In the genomic region with DNA sequence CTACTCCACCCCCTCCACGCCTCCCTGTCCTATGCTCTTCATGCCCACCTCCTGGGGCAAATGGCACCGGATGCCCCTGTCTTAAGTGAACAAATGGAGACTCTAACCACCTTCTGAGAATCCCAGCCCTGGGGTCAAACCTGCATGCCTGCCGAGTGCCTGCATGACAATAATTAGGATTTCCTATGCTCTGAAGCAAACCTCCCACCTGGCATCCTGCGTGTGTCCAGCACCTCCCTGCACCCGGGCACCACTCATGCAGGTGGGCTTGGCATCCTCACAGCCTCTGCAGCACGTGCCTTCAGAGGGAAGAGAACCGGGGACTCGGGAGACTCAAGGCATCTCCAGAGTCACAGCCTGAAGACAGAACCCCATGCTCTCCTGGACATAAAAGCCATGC, we compare ENCODE assay signal across 23 cellular contexts. TPM values are rescaled to one million over a fixed set of nuclear protein-coding genes. Genes with fewer than 3 reads are reported as not detected.
A peak's percentile ranks its signal among the peaks of the same experiment; 100 is the strongest.
DNase-seq lines count a peak whose midpoint lies in the region; ATAC-seq, FAIRE-seq and TF ChIP-seq lines count a peak whose summit lies in the region.
"Had no signal": no experiment of that assay in that cellular context is flagged by ENCODE, and none has a peak within 500 bp of the region (broad histone marks: within the 10 kb centered on the region; RNA-seq: fewer than 3 reads in every experiment).

No MANE protein-coding gene starts in this region.

- H3K4me1 Mint-ChIP-seq in Calu3 (ENCODE audit: low read depth, unreplicated experiment), result peaks cover 82% of the 10 kb centered on the region

- no peaks in the 10 kb centered on the region for H3K27me3 Mint-ChIP-seq in Calu3 (ENCODE audit: unreplicated experiment)

- FAIRE-seq in kidney (lab: Jason Lieb, UNC) (no peak), RCC 7860 (lab: Jason Lieb, UNC) (no peak)
- FAIRE-seq: GM12892 had no signal

- DNase-seq in Calu3, result no peak
- no peak for DNase-seq in RWPE2 (ENCODE audit: low spot score)
- peak; percentile 54 for DNase-seq in kidney
- DNase-seq in thyroid gland, result no peak
- DNase-seq in breast epithelium (ENCODE audit: low spot score in 2 of 2), result no peak
- DNase-seq in RCC 7860 (ENCODE audit: low spot score), result no peak
- DNase-seq: CD8-positive, alpha-beta T cell; DND-41; HFFc6; KBM-7; MV-4-11; NCI-H1105; NCI-H1436 treated with DMSO at 0.1 percent for 48 hours; NCI-H187 treated with DMSO at 0.1 percent for 48 hours; NCI-H2107; NCI-H748 treated with DMSO at 0.1 percent for 48 hours; SHP77 treated with DMSO at 0.1 percent for 48 hours had no signal

- H3K9me3 Mint-ChIP-seq in Calu3 (ENCODE audit: low read depth, unreplicated experiment), result no peaks in the 10 kb centered on the region
- H3K9me3 Mint-ChIP-seq: CD8-positive, alpha-beta T cell; GM23338; HFFc6 had no signal

- BruUV-seq in Calu3 (replicated peaks; lab: Mats Ljungman, UMichigan), result no TSS peak

- no peak for ATAC-seq in RWPE2 (ENCODE audit: low read depth)
- ATAC-seq in GM21737 (IDR thresholded peaks at IDR 0.05; ENCODE audit: unreplicated experiment), result no peak
- ATAC-seq: CD8-positive, alpha-beta T cell; GM23338 had no signal

- TF ChIP-seq CTCF in Calu3 (IDR thresholded peaks at IDR 0.05; ENCODE audit: unreplicated experiment), result no peak
- no peak for TF ChIP-seq CTCF in RWPE2 (IDR thresholded peaks at IDR 0.05; ENCODE audit: poor library complexity, severe bottlenecking)
- no peak for TF ChIP-seq CTCF in kidney (IDR thresholded peaks at IDR 0.05; ENCODE audit: borderline replicate concordance, extremely low read depth, insufficient read depth)
- no peak for TF ChIP-seq CTCF in thyroid gland (IDR thresholded peaks at IDR 0.05)
- TF ChIP-seq CTCF in breast epithelium (IDR thresholded peaks at IDR 0.05), result no peak

- no peak for TF ChIP-seq POLR2A in thyroid gland (IDR thresholded peaks at IDR 0.05)
- TF ChIP-seq POLR2A in breast epithelium (IDR thresholded peaks at IDR 0.05), result no peak

- H3K27ac Mint-ChIP-seq in Calu3 (ENCODE audit: unreplicated experiment), result peak overlapping the region; percentile 59
- H3K27ac Mint-ChIP-seq: B cell; CD8-positive, alpha-beta T cell; GM23338; HFFc6 had no signal

- no peaks in the 10 kb centered on the region for H3K27me3 ChIP-seq in RWPE2 (ENCODE audit: insufficient read depth, poor library complexity, severe bottlenecking)
- H3K27me3 ChIP-seq in thyroid gland, result no peaks in the 10 kb centered on the region
- no peaks in the 10 kb centered on the region for H3K27me3 ChIP-seq in breast epithelium

- H3K27ac ChIP-seq in RWPE2 (ENCODE audit: poor library complexity, severe bottlenecking) (peak overlapping the region; percentile 98), kidney (ENCODE audit: low read depth in 2 of 2, low read length in 2 of 2) (peak overlapping the region in 1 of 2 donors; percentile 40), thyroid gland (peak overlapping the region in 2 of 3 donors; percentile 19 to 34), breast epithelium (no peak overlapping the region)
- H3K27ac ChIP-seq: C4-2B had no signal

- peaks cover 49% of the 10 kb centered on the region for H3K4me1 ChIP-seq in RWPE2 (ENCODE audit: insufficient read depth, poor library complexity, severe bottlenecking)
- peaks cover 33 to 35% of the 10 kb centered on the region in 2 donors for H3K4me1 ChIP-seq in kidney (ENCODE audit: control insufficient read depth in 1 of 2, insufficient read depth in 1 of 2, low read depth in 1 of 2, low read length in 2 of 2)
- peaks cover 38 to 58% of the 10 kb centered on the region in 2 donors for H3K4me1 ChIP-seq in thyroid gland
- H3K4me1 ChIP-seq in breast epithelium, result peaks cover 0 to 15% of the 10 kb centered on the region in 2 donors

- H3K9ac ChIP-seq in kidney (ENCODE audit: low read length in 2 of 2), result no peak overlapping the region

- intact Hi-C loops in Calu3 (cut with micrococcal nuclease; ENCODE audit: unreplicated experiment) (no loop called here), kidney (cut with DNase I) (no loop called here), thyroid gland (cut with DNase I) (no loop called here), breast epithelium (cut with DNase I; ENCODE audit: low total_unique reads) (no loop called here)

- H3K4me3 ChIP-seq in RWPE2 (ENCODE audit: severe bottlenecking) (no peak overlapping the region), kidney (ENCODE audit: low read length in 2 of 2) (no peak overlapping the region), thyroid gland (replicated peaks in 1 of 3) (no peak overlapping the region), breast epithelium (no peak overlapping the region)
- H3K4me3 ChIP-seq: GM23338, HAP-1 had no signal

- H3K36me3 Mint-ChIP-seq in Calu3 (ENCODE audit: insufficient read depth, unreplicated experiment), result peaks cover 37% of the 10 kb centered on the region
- H3K36me3 Mint-ChIP-seq: CD8-positive, alpha-beta T cell had no signal

- CTCF ChIA-PET in Calu3 (lab: Charles Lee), result no interaction called here

- no peaks in the 10 kb centered on the region for H3K9me3 ChIP-seq in RWPE2 (ENCODE audit: severe bottlenecking)
- no peaks in the 10 kb centered on the region for H3K9me3 ChIP-seq in kidney (ENCODE audit: control insufficient read depth in 1 of 2, low read length in 2 of 2)
- no peaks in the 10 kb centered on the region for H3K9me3 ChIP-seq in thyroid gland
- no peaks in the 10 kb centered on the region for H3K9me3 ChIP-seq in breast epithelium
- H3K9me3 ChIP-seq: HAP-1 had no signal

- 86 to 93% methylated on average over 6 to 8 of the region's 8 CpGs for WGBS in thyroid gland, 2 donors

- no peak overlapping the region for H3K4me3 Mint-ChIP-seq in Calu3 (ENCODE audit: low read depth, unreplicated experiment)
- H3K4me3 Mint-ChIP-seq: B cell; CD8-positive, alpha-beta T cell; GM23338; HFFc6 had no signal

- H3K36me3 ChIP-seq in RWPE2 (ENCODE audit: low read depth) (no peaks in the 10 kb centered on the region), kidney (ENCODE audit: control insufficient read depth in 1 of 2, insufficient read depth in 2 of 2, low read length in 2 of 2) (no peaks in the 10 kb centered on the region), thyroid gland (no peaks in the 10 kb centered on the region), breast epithelium (no peaks in the 10 kb centered on the region)
- H3K36me3 ChIP-seq: HAP-1 had no signal

RNA-seq across cellular contexts. Expression of a gene that starts 11.2 kb away (rescaled TPM):
- 64.6 and 68.4 TPM in 2 replicates for total RNA-seq in Calu3 (2022)
- total RNA-seq in kidney, result 109 TPM
- 74.9 TPM for polyA plus RNA-seq in kidney (ENCODE audit: insufficient read depth, low read depth, low replicate concordance)
- total RNA-seq in thyroid gland, result 100 to 1,000 TPM in 3 of 4 donors, 10 to 100 TPM in 1; 88.8 to 153 (median 132) TPM
- 10 to 100 TPM; 15.7 to 36.1 (median 35.1) TPM for total RNA-seq in breast epithelium

Comparison
In these comparisons a context has a peak if more than half of its experiments do, and no peak if none do; other contexts are left out.
1. H3K27ac ChIP-seq: peak in RWPE2 (single experiment) and thyroid gland (2 of 3); none in breast epithelium (0 of 2).